ENCODE assay signal across 8 cellular contexts in genomic region chr6:37499433-37500293, GRCh38. TPM values are rescaled to one million over a fixed set of nuclear protein-coding genes. Genes with fewer than 3 reads are reported as not detected.
A peak's percentile ranks its signal among the peaks of the same experiment; 100 is the strongest.
DNase-seq lines count a peak whose midpoint lies in the region; ATAC-seq and TF ChIP-seq lines count a peak whose summit lies in the region.

Gene CCDC167, minus strand, starts transcription at chr6:37499893. Its CDS starts 30 bp downstream, at chr6:37499863.

- peak; percentile 66 for ATAC-seq in CD4-positive, alpha-beta T cell (ENCODE audit: poor library complexity)
- ATAC-seq in GM19455 (IDR thresholded peaks at IDR 0.05; ENCODE audit: unreplicated experiment): peak; percentile 89
- peak; percentile 97 to 99 (median 98) for ATAC-seq in right lobe of liver

- no peak for TF ChIP-seq POLR2A in right lobe of liver (IDR thresholded peaks at IDR 0.05)

- H3K36me3 Mint-ChIP-seq in CD4-positive, alpha-beta T cell (ENCODE audit: low read depth): peaks cover 5% of the 10 kb centered on the region

- WGBS in right lobe of liver (ENCODE audit: insufficient coverage, low coverage, low lambda C conversion rate, missing lambda C conversion rate): 1% methylated on average over 35 of the region's 38 CpGs

- peak; percentile 90 to 95 (median 92) for DNase-seq in CD4-positive, alpha-beta T cell
- DNase-seq in HK-2 (ENCODE audit: unreplicated experiment) (peak; percentile 99), NCI-H82 treated with DMSO at 0.1 percent for 48 hours (lab: John Stamatoyannopoulos, UW; ENCODE audit: unreplicated experiment) (peak; percentile 98), dorsolateral prefrontal cortex (peak; percentile 89 to 96 (median 94)), right lobe of liver (peak; percentile 93 to 94 (median 94))
- DNase-seq in activated CD4-positive, alpha-beta T cell treated with anti-CD3 and anti-CD28 coated beads, Interleukin-2, amount 50 U/mL, for 48 hours: peak; percentile 98 to 99
- DNase-seq in stimulated activated CD4-positive, alpha-beta T cell treated with anti-CD3 and anti-CD28 coated beads, Interleukin-4, amount 100 ng/mL, for 24 hours: peak; percentile 99

- no peaks in the 10 kb centered on the region for H3K27me3 Mint-ChIP-seq in CD4-positive, alpha-beta T cell

- no peaks in the 10 kb centered on the region for H3K27me3 ChIP-seq in CD4-positive, alpha-beta T cell (ENCODE audit: control insufficient read depth, insufficient read depth, low read length)
- no peaks in the 10 kb centered on the region for H3K27me3 ChIP-seq in dorsolateral prefrontal cortex
- no peaks in the 10 kb centered on the region for H3K27me3 ChIP-seq in right lobe of liver

- peak within 1 kb of the TSS; percentile 97 for H3K27ac Mint-ChIP-seq in CD4-positive, alpha-beta T cell

- H3K4me3 ChIP-seq in dorsolateral prefrontal cortex: peak within 1 kb of the TSS; percentile 50 to 90 (median 78)
- H3K4me3 ChIP-seq in right lobe of liver: peak within 1 kb of the TSS; percentile 49 to 71 (median 71)

- peak within 1 kb of the TSS; percentile 77 for H3K27ac ChIP-seq in CD4-positive, alpha-beta T cell (ENCODE audit: low read depth, low read length)
- H3K27ac ChIP-seq in dorsolateral prefrontal cortex (peak within 1 kb of the TSS in 45 of 59 donors; percentile 4 to 87 (median 61)), right lobe of liver (peak within 1 kb of the TSS in 2 of 3 donors; percentile 14 to 26)

- CTCF ChIA-PET in CD4-positive, alpha-beta T cell (lab: Charles Lee): interaction anchor here (1.1 to 10.5 kb wide), 2 partner anchors 18 to 66 kb away, joined by 6 to 101 read pairs; no protein-coding TSS in a partner anchor

- H3K9me3 Mint-ChIP-seq in CD4-positive, alpha-beta T cell: no peaks in the 10 kb centered on the region

- no peaks in the 10 kb centered on the region for H3K36me3 ChIP-seq in right lobe of liver

- H3K4me3 Mint-ChIP-seq in CD4-positive, alpha-beta T cell: peak within 1 kb of the TSS; percentile 93

- peaks cover 79% of the 10 kb centered on the region for H3K4me1 Mint-ChIP-seq in CD4-positive, alpha-beta T cell (ENCODE audit: low read depth)

- intact Hi-C loops in CD4-positive, alpha-beta T cell (cut with DNase I, micrococcal nuclease): loop anchor here (1.0 to 5.0 kb wide), 5 partner anchors 17 to 318 kb away; partner anchors contain the start of genes CMTR1 (in 1 of the 2) and ZFAND3 (in 1 of the 2)
- intact Hi-C loops in dorsolateral prefrontal cortex (cut with DNase I) (loop anchor here (1.0 to 5.0 kb wide), 3 partner anchors 66 to 68 kb away; partner anchors contain the start of gene CMTR1 (in 2 of the 2)), right lobe of liver (cut with DNase I) (no loop called here)

- TF ChIP-seq CTCF in CD4-positive, alpha-beta T cell (IDR thresholded peaks at IDR 0.05): no peak
- TF ChIP-seq CTCF in dorsolateral prefrontal cortex (IDR thresholded peaks at IDR 0.05 in 54 of 56, conservative IDR thresholded peaks at IDR 0.05 in 2 of 56; ENCODE audit: low read depth in 1 of 56, partially characterized antibody in 56 of 56) (peak in 20 of 56 donors; percentile 6 to 58 (median 22)), right lobe of liver (IDR thresholded peaks at IDR 0.05) (no peak)

- peaks cover 0 to 7% (median 3%) of the 10 kb centered on the region in 4 donors for H3K4me1 ChIP-seq in right lobe of liver

- POLR2A ChIA-PET in CD4-positive, alpha-beta T cell (lab: Charles Lee): interaction anchor here (0.8 to 10.6 kb wide), 7 partner anchors 9 to 67 kb away, joined by 3 to 330 read pairs (median 4); partner anchors contain the start of gene CMTR1

- H3K9me3 ChIP-seq in CD4-positive, alpha-beta T cell (ENCODE audit: control insufficient read depth, low read length): no peaks in the 10 kb centered on the region
- no peaks in the 10 kb centered on the region for H3K9me3 ChIP-seq in right lobe of liver

RNA-seq across cellular contexts. Expression of gene CCDC167, which starts in this region (rescaled TPM):
- 1 to 10 TPM; 7.3 to 8.0 TPM for total RNA-seq in CD4-positive, alpha-beta T cell
- 10 to 100 TPM in 114 of 120 experiments, 1 to 10 TPM in 6; 4.7 to 37.8 (median 16.6) TPM for total RNA-seq in dorsolateral prefrontal cortex
- total RNA-seq in right lobe of liver: 100 to 1,000 TPM in 1 of 6 experiments, 10 to 100 TPM in 5; 16.5 to 103 (median 26.9) TPM

Comparison
In these comparisons a context has a peak if more than half of its experiments do, and no peak if none do; other contexts are left out.
1. Peak in every context shown above with its lines: DNase-seq, ATAC-seq, H3K4me3 ChIP-seq and H3K27ac ChIP-seq.
2. H3K27ac ChIP-seq: peak in every context shown above with its lines; median percentile 77 in CD4-positive, alpha-beta T cell; 61 in dorsolateral prefrontal cortex; 20 in right lobe of liver.
3. intact Hi-C loops: an anchor here in CD4-positive, alpha-beta T cell (1.0 to 5.0 kb wide) and dorsolateral prefrontal cortex (1.0 to 5.0 kb wide); none called in right lobe of liver.